8 cellular contexts compared by ENCODE assay signal in genomic region chr21:43720539-43721224, GRCh38. TPM values are rescaled to one million over a fixed set of nuclear protein-coding genes. Genes with fewer than 3 reads are reported as not detected.
DNase-seq lines count a peak whose midpoint lies in the region; ATAC-seq and TF ChIP-seq lines count a peak whose summit lies in the region.

No MANE protein-coding gene starts in this region.

- CTCF ChIA-PET in naive thymus-derived CD4-positive, alpha-beta T cell (lab: Charles Lee) = no interaction called here
- CTCF ChIA-PET in GM10248 (lab: Yijun Ruan, JAX) = interaction anchor here (0.8 to 1.8 kb wide), 3 partner anchors 8 to 43 kb away, joined by 3 to 13 read pairs (median 4); no protein-coding TSS in a partner anchor

- H3K27ac ChIP-seq in Karpas-422 (ENCODE audit: low read length) (no peak overlapping the region), colonic mucosa (peak overlapping the region; percentile 84)
- H3K27ac ChIP-seq in naive thymus-derived CD4-positive, alpha-beta T cell (ENCODE audit: low read depth, low read length) = peak overlapping the region; percentile 86

- no peak overlapping the region for H2AFZ ChIP-seq in Karpas-422 (ENCODE audit: low read length)

- H3K9ac ChIP-seq in Karpas-422 (ENCODE audit: low read length) (peak overlapping the region; percentile 90), colonic mucosa (ENCODE audit: low read depth in 2 of 2, low read length in 2 of 2) (peak overlapping the region; percentile 90 to 100)

- intact Hi-C loops in colonic mucosa (cut with DNase I) = no loop called here
- intact Hi-C loops in naive thymus-derived CD4-positive, alpha-beta T cell (cut with micrococcal nuclease) = no loop called here

- H3K4me3 Mint-ChIP-seq in naive thymus-derived CD4-positive, alpha-beta T cell = peak overlapping the region; percentile 77 to 93 (median 86)

- no peaks in the 10 kb centered on the region for H3K9me2 ChIP-seq in Karpas-422 (replicated peaks; ENCODE audit: insufficient read depth, low read length)

- peak overlapping the region in 7 of 9 donors; percentile 22 to 81 (median 65) for H3K27ac Mint-ChIP-seq in naive thymus-derived CD4-positive, alpha-beta T cell

- no peak for ATAC-seq in naive thymus-derived CD4-positive, alpha-beta T cell
- no peak for ATAC-seq in activated CD4-positive, CD25-positive, alpha-beta regulatory T cell treated with anti-CD3 and anti-CD28 coated beads, Interleukin-2, amount 50 U/mL, for 24 hours

- no peaks in the 10 kb centered on the region for H3K9me3 ChIP-seq in Karpas-422 (ENCODE audit: low read length)
- H3K9me3 ChIP-seq in colonic mucosa = no peaks in the 10 kb centered on the region
- no peaks in the 10 kb centered on the region for H3K9me3 ChIP-seq in naive thymus-derived CD4-positive, alpha-beta T cell (ENCODE audit: control insufficient read depth in 2 of 3, low read length in 3 of 3)

- no peaks in the 10 kb centered on the region for H3K9me3 Mint-ChIP-seq in naive thymus-derived CD4-positive, alpha-beta T cell

- H3K4me3 ChIP-seq in AG10803 (ENCODE audit: low read length) = peak overlapping the region; percentile 94
- peak overlapping the region; percentile 88 for H3K4me3 ChIP-seq in Karpas-422 (ENCODE audit: low read length)
- H3K4me3 ChIP-seq in colonic mucosa = peak overlapping the region; percentile 90
- H3K4me3 ChIP-seq in naive thymus-derived CD4-positive, alpha-beta T cell (ENCODE audit: low read length) = peak overlapping the region; percentile 90

- H3K4me1 ChIP-seq in Karpas-422 (ENCODE audit: low read length) = peaks cover 73% of the 10 kb centered on the region
- H3K4me1 ChIP-seq in colonic mucosa = peaks cover 24% of the 10 kb centered on the region
- peaks cover 12 to 21% of the 10 kb centered on the region in 2 donors for H3K4me1 ChIP-seq in naive thymus-derived CD4-positive, alpha-beta T cell (ENCODE audit: control insufficient read depth in 2 of 2, insufficient read depth in 2 of 2, low read length in 2 of 2)

- H3K79me2 ChIP-seq in Karpas-422 (ENCODE audit: low read length) = peaks cover 52% of the 10 kb centered on the region

- H3K4me2 ChIP-seq in Karpas-422 (ENCODE audit: low read depth, low read length, poor library complexity, severe bottlenecking) = peak overlapping the region; percentile 86

- H3K27me3 ChIP-seq in Karpas-422 (ENCODE audit: low read length) = no peaks in the 10 kb centered on the region
- H3K27me3 ChIP-seq in colonic mucosa = no peaks in the 10 kb centered on the region
- no peaks in the 10 kb centered on the region for H3K27me3 ChIP-seq in naive thymus-derived CD4-positive, alpha-beta T cell (ENCODE audit: control insufficient read depth in 2 of 2, insufficient read depth in 2 of 2, low read length in 2 of 2)

- peaks cover 28% of the 10 kb centered on the region for H4K20me1 ChIP-seq in Karpas-422 (ENCODE audit: insufficient read depth, low read depth, low read length)

- peaks cover 21 to 38% (median 35%) of the 10 kb centered on the region in 7 donors for H3K4me1 Mint-ChIP-seq in naive thymus-derived CD4-positive, alpha-beta T cell

- TF ChIP-seq CTCF in AG10803 (conservative IDR thresholded peaks at IDR 0.05; ENCODE audit: low read length) (no peak), colonic mucosa (IDR thresholded peaks at IDR 0.05) (no peak), GM10248 (IDR thresholded peaks at IDR 0.05; ENCODE audit: control extremely low read depth, extremely low read depth, low read depth, missing control alignments) (no peak)

- POLR2A ChIA-PET in naive thymus-derived CD4-positive, alpha-beta T cell (lab: Charles Lee) = interaction anchor here (0.6 to 1.6 kb wide), 4 partner anchors 8 to 746 kb away, joined by 3 to 10 read pairs (median 4); partner anchors contain the start of gene PKNOX1
- POLR2A ChIA-PET in GM10248 (lab: Yijun Ruan, JAX) = interaction anchor here (2.0 kb wide), 1 partner anchor 8 kb away, joined by 14 read pairs; no protein-coding TSS in a partner anchor

- peaks cover 0 to under 1% (median 0%) of the 10 kb centered on the region in 5 donors for H3K36me3 Mint-ChIP-seq in naive thymus-derived CD4-positive, alpha-beta T cell

- H3K27me3 Mint-ChIP-seq in naive thymus-derived CD4-positive, alpha-beta T cell = peaks cover 0 to 16% (median 0%) of the 10 kb centered on the region in 5 donors

- peaks cover 8% of the 10 kb centered on the region; the same call in 1 of the 2 replicates for H3K36me3 ChIP-seq in Karpas-422 (ENCODE audit: insufficient read depth, low read length)
- no peaks in the 10 kb centered on the region for H3K36me3 ChIP-seq in colonic mucosa
- peaks cover 0 to 5% (median 0%) of the 10 kb centered on the region in 3 experiments for H3K36me3 ChIP-seq in naive thymus-derived CD4-positive, alpha-beta T cell (ENCODE audit: control insufficient read depth in 2 of 3, insufficient read depth in 3 of 3, low read length in 3 of 3)

- DNase-seq in AG10803 (ENCODE audit: low read depth) (no peak), Karpas-422 (no peak), colonic mucosa (no peak), COLO829 (ENCODE audit: low spot score) (no peak), GM10248 (ENCODE audit: extremely low spot score) (no peak), dedifferentiated amniotic fluid mesenchymal stem cell (ENCODE audit: extremely low spot score) (no peak)
- no peak for DNase-seq in naive thymus-derived CD4-positive, alpha-beta T cell

RNA-seq across cellular contexts. Expression of gene PDXK, which starts 1.8 kb away (rescaled TPM):
- total RNA-seq in Karpas-422 (2014; rRNA removed; shearing (Covaris generic); ENCODE audit: low replicate concordance) = 44.7 and 86.5 TPM in 2 replicates
- total RNA-seq in colonic mucosa = 100 to 1,000 TPM; 155 to 188 TPM
- 100 to 1,000 TPM in 1 of 5 experiments, 10 to 100 TPM in 4; 71.1 to 103 (median 97.0) TPM for total RNA-seq in naive thymus-derived CD4-positive, alpha-beta T cell
- 10 to 100 TPM; 27.8 to 40.3 TPM for polyA plus RNA-seq in naive thymus-derived CD4-positive, alpha-beta T cell

RNA-seq across cellular contexts. Expression of gene CSTB, which starts 55.4 kb away (rescaled TPM):
- 17.6 and 28.0 TPM in 2 replicates for total RNA-seq in Karpas-422 (2014; rRNA removed; shearing (Covaris generic); ENCODE audit: low replicate concordance)
- total RNA-seq in colonic mucosa = 10 to 100 TPM; 67.5 to 86.6 TPM
- total RNA-seq in naive thymus-derived CD4-positive, alpha-beta T cell = 10 to 100 TPM; 14.7 to 66.5 (median 36.6) TPM
- polyA plus RNA-seq in naive thymus-derived CD4-positive, alpha-beta T cell = 10 to 100 TPM; 52.2 to 59.7 TPM
